In the genomic region with DNA sequence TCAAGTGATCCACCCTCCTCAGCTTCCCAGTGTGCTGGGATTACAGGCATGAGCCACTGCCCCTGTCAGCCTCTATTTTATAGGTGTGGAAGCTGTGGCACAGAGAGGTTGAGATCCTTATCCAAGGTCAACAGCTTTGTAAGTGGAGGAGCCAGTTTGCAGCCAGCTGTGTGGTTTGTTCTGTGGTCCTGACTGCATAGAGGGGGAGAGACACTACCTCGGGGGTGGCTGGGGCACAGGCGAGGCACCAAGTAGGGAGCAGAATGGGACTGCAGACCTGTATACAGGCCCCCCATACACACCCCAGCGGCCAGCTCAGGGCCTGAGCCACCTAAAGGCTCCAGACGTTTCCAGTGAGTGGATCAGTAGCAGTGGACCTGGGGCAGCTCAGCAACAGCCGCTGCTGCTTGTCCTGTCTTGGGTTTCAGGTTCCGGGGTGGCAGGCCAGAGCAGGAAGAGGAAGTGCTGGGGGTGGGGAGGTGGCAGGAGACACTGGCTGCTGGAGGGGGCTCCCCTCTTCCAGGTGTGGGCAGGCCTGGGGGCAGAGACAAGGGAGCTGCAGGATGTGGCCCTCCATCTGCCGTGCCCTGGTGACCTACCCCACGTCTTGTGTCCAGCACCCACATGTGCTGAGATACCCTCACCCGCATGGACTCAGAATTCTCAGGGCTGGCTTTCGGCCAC, we compare ENCODE assay signal across 8 cellular contexts.
DNase-seq lines count a peak whose midpoint lies in the region; FAIRE-seq and TF ChIP-seq lines count a peak whose summit lies in the region.

No MANE protein-coding gene starts in this region.

- H3K9me3 ChIP-seq in parathyroid adenoma (ENCODE audit: control insufficient read depth, low read length) = no peaks in the 10 kb centered on the region

- H3K27me3 ChIP-seq in HL-60 (ENCODE audit: insufficient read depth, poor library complexity, severe bottlenecking) (no peaks in the 10 kb centered on the region), parathyroid adenoma (ENCODE audit: control insufficient read depth, insufficient read depth, low read length) (no peaks in the 10 kb centered on the region)

- FAIRE-seq in D721Med (lab: Jason Lieb, UNC) = no peak

- no peaks in the 10 kb centered on the region for H3K36me3 ChIP-seq in parathyroid adenoma (ENCODE audit: control insufficient read depth, insufficient read depth, low read length)

- H3K27ac ChIP-seq in HL-60 (replicated peaks) (peak overlapping the region; percentile 75), parathyroid adenoma (peak overlapping the region; percentile 91)

- DNase-seq in HL-60 (ENCODE audit: low read depth in 1 of 2, low spot score in 1 of 2) (peak in 1 of 2 experiments; percentile 86), LoVo (ENCODE audit: low spot score) (no peak), D721Med (ENCODE audit: insufficient read length, low spot score) (no peak), NCI-H1417 (lab: John Stamatoyannopoulos, UW) (no peak), NCI-H1048 (lab: John Stamatoyannopoulos, UW) (no peak)
- DNase-seq in activated T-helper 1 cell treated with anti-CD3 and anti-CD28 coated beads, Interleukin-2, amount 50 U/mL, for 16 hours (ENCODE audit: low read depth in 1 of 2, low spot score in 1 of 2) = peak; percentile 21 to 31

- peaks cover 33% of the 10 kb centered on the region for H3K79me2 ChIP-seq in parathyroid adenoma

- peak overlapping the region; percentile 2 for H3K4me3 ChIP-seq in GM12875 (ENCODE audit: low read depth, low read length)
- H3K4me3 ChIP-seq in HL-60 (replicated peaks; ENCODE audit: insufficient read depth, low read length) = no peak overlapping the region
- H3K4me3 ChIP-seq in parathyroid adenoma (ENCODE audit: low read depth, low read length) = no peak overlapping the region

- peaks cover 41% of the 10 kb centered on the region for H3K4me1 ChIP-seq in parathyroid adenoma

- no peak overlapping the region for H2AFZ ChIP-seq in parathyroid adenoma

- H3K4me2 ChIP-seq in parathyroid adenoma (ENCODE audit: low read length) = peak overlapping the region; percentile 48

- H3K9ac ChIP-seq in parathyroid adenoma = no peak overlapping the region

- TF ChIP-seq CTCF in GM12875 (IDR thresholded peaks at IDR 0.05; ENCODE audit: borderline replicate concordance, insufficient read depth, low read depth, low read length) (no peak), HL-60 (IDR thresholded peaks at IDR 0.05; ENCODE audit: insufficient read depth, low read length) (no peak), parathyroid adenoma (IDR thresholded peaks at IDR 0.05) (no peak), D721Med (IDR thresholded peaks at IDR 0.05; ENCODE audit: insufficient read depth, missing control alignments) (no peak)

Comparison
In these comparisons a context has a peak if more than half of its experiments do, and no peak if none do; other contexts are left out.
1. DNase-seq: peak in activated T-helper 1 cell treated with anti-CD3 and anti-CD28 coated beads, Interleukin-2, amount 50 U/mL, for 16 hours (2 of 2); none in LoVo (single experiment), D721Med (single experiment), NCI-H1417 (0 of 3) and NCI-H1048 (single experiment).